In the genomic region with DNA sequence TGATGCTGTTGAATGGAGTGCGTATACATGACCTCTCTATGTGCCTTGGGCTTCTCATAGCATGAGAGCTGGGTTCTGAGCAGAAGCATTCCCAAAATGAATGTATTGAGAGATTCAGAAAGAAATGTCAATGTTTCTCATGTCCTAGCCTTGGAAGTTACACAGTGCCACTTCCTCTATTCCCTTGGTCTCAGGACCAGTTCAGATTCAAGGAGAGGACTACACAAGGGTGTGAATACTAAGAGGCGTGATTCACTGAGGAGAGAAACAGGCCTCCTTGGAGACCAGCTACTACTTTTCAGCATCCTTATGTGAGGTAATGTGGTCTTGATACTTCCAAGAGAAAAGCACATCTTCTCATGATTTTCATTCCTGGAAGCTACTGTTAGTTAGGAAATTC, we compare ENCODE assay signal across 23 cellular contexts.
"Had no signal": no experiment of that assay in that cellular context is flagged by ENCODE, and none has a peak within 500 bp of the region (broad histone marks: within the 10 kb centered on the region; RNA-seq: fewer than 3 reads in every experiment).

No MANE protein-coding gene starts in this region.

- H3K27ac Mint-ChIP-seq: activated T-helper 1 cell treated with anti-CD3 and anti-CD28 coated beads, Interleukin-12 subunit alpha, Interleukin-12 subunit beta, Interleukin-2, Interleukin-4 antibody, amounts not matched to agents 30 ng/mL and 10 ng/mL and 1 ng/mL, durations not matched to agents 14 hours and 24 hours and 36 hours; endodermal cell; nephron; stimulated activated memory B cell treated with anti-CD40 and anti-IgM and Interleukin-4, amounts not matched to agents 10 μg/mL and 1 μg/mL and 100 μg/mL, for 72 hours had no signal

- H3K36me3 ChIP-seq: colonic mucosa had no signal

- H3K4me3 Mint-ChIP-seq: activated T-helper 1 cell treated with anti-CD3 and anti-CD28 coated beads, Interleukin-12 subunit alpha, Interleukin-12 subunit beta, Interleukin-2, Interleukin-4 antibody, amounts not matched to agents 30 ng/mL and 10 ng/mL and 1 ng/mL, durations not matched to agents 14 hours and 24 hours and 36 hours; central memory CD8-positive, alpha-beta T cell; endodermal cell; nephron; stimulated activated memory B cell treated with anti-CD40 and anti-IgM and Interleukin-4, amounts not matched to agents 10 μg/mL and 1 μg/mL and 100 μg/mL, for 72 hours had no signal

- H3K27me3 ChIP-seq: ascending aorta, colonic mucosa, upper lobe of left lung had no signal

- ATAC-seq: left lobe of liver; sciatic nerve; stimulated activated memory B cell treated with anti-CD40 and anti-IgM and Interleukin-4, amounts not matched to agents 10 μg/mL and 1 μg/mL and 100 μg/mL, for 72 hours had no signal

- H3K4me3 ChIP-seq: ascending aorta, colonic mucosa, lung, smooth muscle cell, thoracic aorta, upper lobe of left lung had no signal

- DNase-seq: activated CD4-positive, alpha-beta T cell treated with anti-CD3 and anti-CD28 coated beads for 4 hours; activated CD8-positive, alpha-beta memory T cell treated with anti-CD3 and anti-CD28 coated beads, Interleukin-2, amount 50 U/mL, for 4 hours; activated naive CD4-positive, alpha-beta T cell treated with Interleukin-2 at 50 U/mL for 16 hours; colonic mucosa; endodermal cell; erythroblast; foreskin melanocyte; hypothalamus; stimulated activated CD4-positive, alpha-beta T cell treated with anti-CD3 and anti-CD28 coated beads, Interleukin-4, amount 100 ng/mL, for 1 hour; T-helper 2 cell; upper lobe of left lung had no signal

- FAIRE-seq: keratinocyte, TTC549 had no signal

- H3K9me3 ChIP-seq: ascending aorta, colonic mucosa, thoracic aorta, upper lobe of left lung had no signal

- H3K27ac ChIP-seq: ascending aorta, colonic mucosa, thoracic aorta, upper lobe of left lung had no signal

- H3K9me3 Mint-ChIP-seq: activated T-helper 1 cell treated with anti-CD3 and anti-CD28 coated beads, Interleukin-12 subunit alpha, Interleukin-12 subunit beta, Interleukin-2, Interleukin-4 antibody, amounts not matched to agents 30 ng/mL and 10 ng/mL and 1 ng/mL, durations not matched to agents 14 hours and 24 hours and 36 hours; central memory CD8-positive, alpha-beta T cell; endodermal cell; nephron; stimulated activated memory B cell treated with anti-CD40 and anti-IgM and Interleukin-4, amounts not matched to agents 10 μg/mL and 1 μg/mL and 100 μg/mL, for 72 hours had no signal

- H3K27me3 Mint-ChIP-seq: central memory CD8-positive, alpha-beta T cell; stimulated activated memory B cell treated with anti-CD40 and anti-IgM and Interleukin-4, amounts not matched to agents 10 μg/mL and 1 μg/mL and 100 μg/mL, for 72 hours had no signal

- H3K4me1 ChIP-seq: colonic mucosa had no signal
